9 cellular contexts compared by ENCODE assay signal in genomic region chr13:111006508-111007031, GRCh38.
A peak's percentile ranks its signal among the peaks of the same experiment; 100 is the strongest.
DNase-seq lines count a peak whose midpoint lies in the region; ATAC-seq and TF ChIP-seq lines count a peak whose summit lies in the region.
"Had no signal": no experiment of that assay in that cellular context is flagged by ENCODE, and none has a peak within 500 bp of the region (broad histone marks: within the 10 kb centered on the region; RNA-seq: fewer than 3 reads in every experiment).

No MANE protein-coding gene starts in this region.

- DNase-seq in HCT116 (ENCODE audit: low read depth, low spot score) (no peak), left lung (peak in 1 of 2 donors; percentile 87), activated T-cell treated with anti-CD3 and anti-CD28 coated beads for 4 hours (no peak)
- no peak for DNase-seq in stimulated activated CD8-positive, alpha-beta memory T cell treated with anti-CD3 and anti-CD28 coated beads, Interleukin-4, amount 100 ng/mL, for 48 hours

- RAD21 ChIA-PET in HCT116 (lab: Charles Lee; ENCODE audit: low non-redundant PET in 1 of 2, low total read pairs in 2 of 2, uncharacterized antibody in 2 of 2, unreplicated experiment in 2 of 2), result no interaction called here

- H3K36me3 ChIP-seq in HCT116 (ENCODE audit: control insufficient read depth in 1 of 2, insufficient read depth in 2 of 2, low read length in 2 of 2) (no peaks in the 10 kb centered on the region), left lung (no peaks in the 10 kb centered on the region), stomach smooth muscle (ENCODE audit: control insufficient read depth in 2 of 2, insufficient read depth in 2 of 2, low read length in 2 of 2) (no peaks in the 10 kb centered on the region)

- no peak overlapping the region for H3K4me3 ChIP-seq in HCT116 (replicated peaks in 1 of 2; ENCODE audit: low read depth in 1 of 2, low read length in 2 of 2)
- no peak overlapping the region for H3K4me3 ChIP-seq in left lung
- H3K4me3 ChIP-seq in stomach smooth muscle (ENCODE audit: low read length in 2 of 2), result peak overlapping the region; percentile 2 to 57

- TF ChIP-seq RAD21 in HCT116 (IDR thresholded peaks at IDR 0.05; ENCODE audit: low read depth), result no peak

- H3K9me2 ChIP-seq in HCT116 (ENCODE audit: insufficient read depth), result no peaks in the 10 kb centered on the region

- TF ChIP-seq CTCF in HCT116 (IDR thresholded peaks at IDR 0.05 in 2 of 3, conservative IDR thresholded peaks at IDR 0.05 in 1 of 3; ENCODE audit: borderline replicate concordance in 1 of 3, insufficient read depth in 1 of 3, low read depth in 2 of 3, low read length in 2 of 3) (no peak), left lung (IDR thresholded peaks at IDR 0.05) (no peak)

- H3K4me1 ChIP-seq in HCT116 (ENCODE audit: control insufficient read depth in 1 of 2, insufficient read depth in 2 of 2, low read length in 2 of 2) (peaks cover 9 to 42% of the 10 kb centered on the region in 2 experiments), left lung (peaks cover 0 to 20% of the 10 kb centered on the region in 2 donors), stomach smooth muscle (ENCODE audit: control insufficient read depth, insufficient read depth, low read length) (peaks cover 15% of the 10 kb centered on the region)

- BruUV-seq in HCT116 (replicated peaks; lab: Mats Ljungman, UMichigan), result no TSS peak

- H3K9ac ChIP-seq in HCT116 (ENCODE audit: low read length), result peak overlapping the region; percentile 43
- H3K9ac ChIP-seq in stomach smooth muscle (ENCODE audit: low read length in 2 of 2), result peak overlapping the region; percentile 13 to 42

- CTCF ChIA-PET in HCT116 (lab: Charles Lee), result no interaction called here

- H3K27ac ChIP-seq in HCT116 (ENCODE audit: low read depth, low read length) (peak overlapping the region; percentile 43; the same call in 1 of the 2 replicates), cingulate gyrus (ENCODE audit: low read depth, low read length) (peak overlapping the region; percentile 92), left lung (peak overlapping the region; percentile 77 to 90), stomach smooth muscle (ENCODE audit: low read length) (peak overlapping the region; percentile 89)
- H3K27ac ChIP-seq: HL-60 had no signal

- peak overlapping the region; percentile 42 for H2AFZ ChIP-seq in HCT116 (ENCODE audit: low read depth, low read length, poor library complexity, severe bottlenecking)

- H3K27me3 ChIP-seq in HCT116 (ENCODE audit: insufficient read depth, low read length), result no peaks in the 10 kb centered on the region
- no peaks in the 10 kb centered on the region for H3K27me3 ChIP-seq in left lung
- H3K27me3 ChIP-seq in stomach smooth muscle (ENCODE audit: control insufficient read depth in 1 of 2, insufficient read depth in 2 of 2, low read length in 2 of 2), result no peaks in the 10 kb centered on the region

- peak overlapping the region; percentile 60 for H3K4me2 ChIP-seq in HCT116 (ENCODE audit: low read length)

- peak; percentile 57 for ATAC-seq in HCT116
- peak; percentile 98 for ATAC-seq in left lung
- no peak for ATAC-seq in GM19463 (IDR thresholded peaks at IDR 0.05; ENCODE audit: unreplicated experiment)
- no peak for ATAC-seq in HG03039 (IDR thresholded peaks at IDR 0.05; ENCODE audit: unreplicated experiment)

- TF ChIP-seq POLR2A in HCT116 (IDR thresholded peaks at IDR 0.05; ENCODE audit: borderline replicate concordance, extremely low read depth, insufficient read depth, insufficient read length), result no peak

- H3K9me3 ChIP-seq in HCT116 (ENCODE audit: control insufficient read depth in 1 of 2, insufficient read depth in 1 of 2, low read depth in 1 of 2, low read length in 2 of 2), result no peaks in the 10 kb centered on the region
- no peaks in the 10 kb centered on the region for H3K9me3 ChIP-seq in left lung
- H3K9me3 ChIP-seq in stomach smooth muscle (ENCODE audit: control insufficient read depth in 2 of 2, low read length in 2 of 2), result no peaks in the 10 kb centered on the region

- intact Hi-C loops in HCT116 (cut with micrococcal nuclease), result no loop called here
- intact Hi-C loops in left lung (cut with DNase I), result no loop called here

- POLR2A ChIA-PET in HCT116 (lab: Charles Lee), result no interaction called here

- no peaks in the 10 kb centered on the region for H3K79me2 ChIP-seq in HCT116 (ENCODE audit: insufficient read depth, low read length)

- H4K20me1 ChIP-seq in HCT116 (ENCODE audit: insufficient read depth), result no peaks in the 10 kb centered on the region

TF ChIP-seq in HCT116, 20 proteins besides CTCF, POLR2A, EP300 and RAD21:
- no peak for TF ChIP-seq CBX3 (IDR thresholded peaks at IDR 0.05; ENCODE audit: low read depth)
- no peak for TF ChIP-seq SIN3A (IDR thresholded peaks at IDR 0.05; ENCODE audit: low read depth)
- TF ChIP-seq CEBPB (IDR thresholded peaks at IDR 0.05; ENCODE audit: low read depth), result no peak
- 0 out of 2 replicates have a peak, but pooled peaks have one; percentile 15 for TF ChIP-seq FOSL1 (IDR thresholded peaks at IDR 0.05; ENCODE audit: low read depth)
- no peak for TF ChIP-seq EZH2phosphoT487 (IDR thresholded peaks at IDR 0.05; ENCODE audit: borderline replicate concordance)
- 0 out of 2 replicates have a peak, but pooled peaks have one; percentile 11 for TF ChIP-seq POLR2AphosphoS5 (IDR thresholded peaks at IDR 0.05; ENCODE audit: low read depth, low read length)
- TF ChIP-seq YY1 (IDR thresholded peaks at IDR 0.05; ENCODE audit: extremely low read depth, insufficient replicate concordance, low read depth, low read length), result no peak
- no peak for TF ChIP-seq REST (IDR thresholded peaks at IDR 0.05; ENCODE audit: low read depth)
- TF ChIP-seq EGR1 (IDR thresholded peaks at IDR 0.05; ENCODE audit: low read depth), result no peak
- TF ChIP-seq SP1 (IDR thresholded peaks at IDR 0.05; ENCODE audit: low read depth), result peak; percentile 6; the same call in 1 of the 2 replicates
- TF ChIP-seq ZBTB33 (IDR thresholded peaks at IDR 0.05; ENCODE audit: extremely low read depth, insufficient replicate concordance, low read length), result no peak
- TF ChIP-seq ZNF274 (IDR thresholded peaks at IDR 0.05; ENCODE audit: low read depth, low read length), result no peak
- no peak for TF ChIP-seq JUND (IDR thresholded peaks at IDR 0.05)
- no peak for TF ChIP-seq ELF1 (IDR thresholded peaks at IDR 0.05; ENCODE audit: borderline replicate concordance, low read depth)
- no peak for TF ChIP-seq ATF3 (IDR thresholded peaks at IDR 0.05)

Comparison
In these comparisons a context has a peak if more than half of its experiments do, and no peak if none do; other contexts are left out.
1. ATAC-seq: peak in HCT116 (single experiment) and left lung (single experiment); none in GM19463 (single experiment) and HG03039 (single experiment).
2. H3K4me3 ChIP-seq: peak in stomach smooth muscle (2 of 2); none in HCT116 (0 of 2) and left lung (0 of 2).
3. Peak in every context shown above with its lines, with median percentiles within 50 percentile points of each other: H3K27ac ChIP-seq.